Comparison of ENCODE assay signal across 39 cellular contexts in the genomic region with DNA sequence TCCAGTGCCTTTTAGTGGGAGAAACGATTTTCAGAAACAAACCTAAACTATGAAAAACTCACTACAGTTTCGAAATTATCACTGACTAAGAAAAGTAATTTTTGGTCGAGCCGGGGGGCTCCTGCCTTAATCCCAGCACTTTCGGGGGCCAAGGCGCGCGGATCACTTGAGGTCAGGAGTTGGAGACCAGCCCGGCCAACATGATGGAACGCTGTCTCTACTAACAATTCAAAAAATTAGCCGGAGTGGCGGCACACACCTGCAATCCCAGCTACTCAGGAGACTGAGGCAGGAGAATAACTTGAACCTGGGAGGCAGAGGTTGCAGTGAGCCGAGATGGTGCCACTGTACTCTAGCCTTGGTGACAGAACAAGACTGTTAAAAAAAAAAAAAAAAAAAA. TPM values are rescaled to one million over a fixed set of nuclear protein-coding genes. Genes with fewer than 3 reads are reported as not detected.
"Had no signal": no experiment of that assay in that cellular context is flagged by ENCODE, and none has a peak within 500 bp of the region (broad histone marks: within the 10 kb centered on the region; RNA-seq: fewer than 3 reads in every experiment).

No MANE protein-coding gene starts in this region.

- H3K36me3 Mint-ChIP-seq: activated CD8-positive, alpha-beta memory T cell treated with anti-CD3 and anti-CD28 coated beads, Interleukin-2, amount 10 ng/mL, durations not matched to agents 7 days and 5 days; activated naive CD4-positive, alpha-beta T cell treated with anti-CD3 and anti-CD28 coated beads, Interleukin-2, amount 50 U/mL, for 72 hours; activated naive CD8-positive, alpha-beta T cell treated with anti-CD3 and anti-CD28 coated beads for 36 hours had no signal

- H3K4me1 Mint-ChIP-seq: activated CD4-positive, alpha-beta memory T cell treated with anti-CD3 and anti-CD28 coated beads, Interleukin-2, amount 10 ng/mL, durations not matched to agents 7 days and 5 days; activated CD4-positive, alpha-beta T cell treated with anti-CD3 and anti-CD28 coated beads for 36 hours; activated CD4-positive, alpha-beta T cell treated with anti-CD3 and anti-CD28 coated beads, Interleukin-2, amount 10 ng/mL, durations not matched to agents 7 days and 5 days; activated CD8-positive, alpha-beta memory T cell treated with anti-CD3 and anti-CD28 coated beads, Interleukin-2, amount 10 ng/mL, durations not matched to agents 7 days and 5 days; activated T-helper 17 cell treated with anti-CD3 and anti-CD28 coated beads, Interleukin-2, amount 50 U/mL, for 72 hours had no signal

- H3K27me3 Mint-ChIP-seq: activated CD4-positive, alpha-beta memory T cell treated with anti-CD3 and anti-CD28 coated beads, Interleukin-2, amount 10 ng/mL, durations not matched to agents 7 days and 5 days; activated CD4-positive, alpha-beta T cell treated with anti-CD3 and anti-CD28 coated beads for 36 hours; activated CD4-positive, alpha-beta T cell treated with anti-CD3 and anti-CD28 coated beads, Interleukin-2, amount 10 ng/mL, durations not matched to agents 7 days and 5 days; activated CD8-positive, alpha-beta memory T cell treated with anti-CD3 and anti-CD28 coated beads, Interleukin-2, amount 10 ng/mL, durations not matched to agents 7 days and 5 days; activated naive CD8-positive, alpha-beta T cell treated with anti-CD3 and anti-CD28 coated beads for 36 hours; activated T-cell treated with anti-CD3 and anti-CD28 coated beads, Interleukin-2, amount 50 U/mL, for 24 hours; activated T-helper 17 cell treated with anti-CD3 and anti-CD28 coated beads, Interleukin-2, amount 50 U/mL, for 72 hours had no signal

- H3K27ac ChIP-seq: adrenal gland, body of pancreas, brain microvascular endothelial cell, breast epithelium, VCaP had no signal

- H3K9me3 ChIP-seq: adrenal gland, body of pancreas, breast epithelium had no signal

- ATAC-seq: activated CD4-positive, alpha-beta T cell treated with anti-CD3 and anti-CD28 coated beads for 36 hours; activated CD4-positive, CD25-positive, alpha-beta regulatory T cell treated with anti-CD3 and anti-CD28 coated beads, Interleukin-2, amount 50 U/mL, for 24 hours; activated CD8-positive, alpha-beta memory T cell treated with anti-CD3 and anti-CD28 coated beads, Interleukin-2, amount 10 ng/mL, durations not matched to agents 7 days and 5 days; activated CD8-positive, alpha-beta T cell treated with anti-CD3 and anti-CD28 coated beads, Interleukin-2, amount 10 ng/mL, durations not matched to agents 7 days and 5 days; activated naive CD4-positive, alpha-beta T cell treated with anti-CD3 and anti-CD28 coated beads, Interleukin-2, amount 50 U/mL, for 72 hours; activated T-helper 17 cell treated with anti-CD3 and anti-CD28 coated beads, Interleukin-2, amount 50 U/mL, for 72 hours; body of pancreas had no signal

- H3K36me3 ChIP-seq: adrenal gland, brain microvascular endothelial cell, breast epithelium had no signal

- H3K4me1 ChIP-seq: adrenal gland, body of pancreas, breast epithelium had no signal

- H3K27ac Mint-ChIP-seq: activated CD4-positive, alpha-beta memory T cell treated with anti-CD3 and anti-CD28 coated beads, Interleukin-2, amount 10 ng/mL, durations not matched to agents 7 days and 5 days; activated CD4-positive, alpha-beta T cell treated with anti-CD3 and anti-CD28 coated beads for 36 hours; activated CD4-positive, alpha-beta T cell treated with anti-CD3 and anti-CD28 coated beads, Interleukin-2, amount 10 ng/mL, durations not matched to agents 7 days and 5 days; activated CD8-positive, alpha-beta memory T cell treated with anti-CD3 and anti-CD28 coated beads, Interleukin-2, amount 10 ng/mL, durations not matched to agents 7 days and 5 days; activated CD8-positive, alpha-beta T cell treated with anti-CD3 and anti-CD28 coated beads, Interleukin-2, amount 10 ng/mL, durations not matched to agents 7 days and 5 days; activated naive CD4-positive, alpha-beta T cell treated with anti-CD3 and anti-CD28 coated beads for 36 hours; activated naive CD4-positive, alpha-beta T cell treated with anti-CD3 and anti-CD28 coated beads, Interleukin-2, amount 50 U/mL, for 72 hours; activated naive CD8-positive, alpha-beta T cell treated with anti-CD3 and anti-CD28 coated beads for 36 hours; activated T-cell treated with anti-CD3 and anti-CD28 coated beads, Interleukin-2, amount 50 U/mL, for 24 hours; activated T-helper 1 cell treated with anti-CD3 and anti-CD28 coated beads, Interleukin-12 subunit alpha, Interleukin-12 subunit beta, Interleukin-2, Interleukin-4 antibody, amounts not matched to agents 30 ng/mL and 10 ng/mL and 1 ng/mL, durations not matched to agents 14 hours and 24 hours and 36 hours; activated T-helper 17 cell treated with anti-CD3 and anti-CD28 coated beads, Interleukin-2, amount 50 U/mL, for 72 hours; T-helper 1 cell treated with Interleukin-12 subunit alpha and Interleukin-12 subunit beta and Interleukin-4 antibody, amounts not matched to agents 30 μg/mL and 1 μg/mL, for 36 hours; T-helper 2 cell treated with Interferon-gamma antibody and Interleukin-4, amounts not matched to agents 5 μg/mL and 100 μg/mL, for 36 hours had no signal

- H3K9me3 Mint-ChIP-seq: activated CD4-positive, alpha-beta memory T cell treated with anti-CD3 and anti-CD28 coated beads, Interleukin-2, amount 10 ng/mL, durations not matched to agents 7 days and 5 days; activated CD4-positive, alpha-beta T cell treated with anti-CD3 and anti-CD28 coated beads, Interleukin-2, amount 10 ng/mL, durations not matched to agents 7 days and 5 days; activated naive CD4-positive, alpha-beta T cell treated with anti-CD3 and anti-CD28 coated beads for 36 hours; activated naive CD4-positive, alpha-beta T cell treated with anti-CD3 and anti-CD28 coated beads, Interleukin-2, amount 50 U/mL, for 72 hours; activated T-cell treated with anti-CD3 and anti-CD28 coated beads, Interleukin-2, amount 50 U/mL, for 24 hours; activated T-helper 1 cell treated with anti-CD3 and anti-CD28 coated beads, Interleukin-12 subunit alpha, Interleukin-12 subunit beta, Interleukin-2, Interleukin-4 antibody, amounts not matched to agents 30 ng/mL and 10 ng/mL and 1 ng/mL, durations not matched to agents 14 hours and 24 hours and 36 hours; activated T-helper 17 cell treated with anti-CD3 and anti-CD28 coated beads, Interleukin-2, amount 50 U/mL, for 72 hours; T-helper 1 cell treated with Interleukin-12 subunit alpha and Interleukin-12 subunit beta and Interleukin-4 antibody, amounts not matched to agents 30 μg/mL and 1 μg/mL, for 36 hours; T-helper 2 cell treated with Interferon-gamma antibody and Interleukin-4, amounts not matched to agents 5 μg/mL and 100 μg/mL, for 36 hours had no signal

- DNase-seq: activated CD4-positive, alpha-beta memory T cell treated with anti-CD3 and anti-CD28 coated beads, Interleukin-2, amount 10 ng/mL, durations not matched to agents 7 days and 5 days; activated CD4-positive, alpha-beta T cell treated with anti-CD3 and anti-CD28 coated beads for 1 hour; activated CD4-positive, alpha-beta T cell treated with anti-CD3 and anti-CD28 coated beads for 36 hours; activated CD4-positive, alpha-beta T cell treated with anti-CD3 and anti-CD28 coated beads for 48 hours; activated CD4-positive, alpha-beta T cell treated with anti-CD3 and anti-CD28 coated beads, Interleukin-2, amount 10 ng/mL, durations not matched to agents 7 days and 5 days; activated CD4-positive, alpha-beta T cell treated with anti-CD3 and anti-CD28 coated beads, Interleukin-2, amount 50 U/mL, for 48 hours; activated CD4-positive, CD25-positive, alpha-beta regulatory T cell; activated CD8-positive, alpha-beta memory T cell treated with anti-CD3 and anti-CD28 coated beads for 24 hours; activated CD8-positive, alpha-beta memory T cell treated with anti-CD3 and anti-CD28 coated beads, Interleukin-2, amount 10 ng/mL, durations not matched to agents 7 days and 5 days; activated CD8-positive, alpha-beta memory T cell treated with anti-CD3 and anti-CD28 coated beads, Interleukin-2, amount 50 U/mL, for 48 hours; activated CD8-positive, alpha-beta T cell treated with anti-CD3 and anti-CD28 coated beads, Interleukin-2, amount 10 ng/mL, durations not matched to agents 7 days and 5 days; activated effector memory CD4-positive, alpha-beta T cell treated with anti-CD3 and anti-CD28 coated beads, Interleukin-2, amount 50 U/mL, for 16 hours; activated gamma-delta T cell treated with Interleukin-2 at 50 U/mL for 16 hours; activated naive CD4-positive, alpha-beta T cell; activated naive CD4-positive, alpha-beta T cell treated with anti-CD3 and anti-CD28 coated beads for 36 hours; activated naive CD4-positive, alpha-beta T cell treated with anti-CD3 and anti-CD28 coated beads, Interleukin-2, amount 50 U/mL, for 16 hours; activated naive CD8-positive, alpha-beta T cell treated with anti-CD3 and anti-CD28 coated beads for 36 hours; activated T-cell treated with anti-CD3 and anti-CD28 coated beads, Interleukin-2, amount 50 U/mL, for 24 hours; activated T-cell treated with anti-CD3 and anti-CD28 coated beads, Interleukin-2, amount 50 U/mL, for 48 hours; adrenal gland; amniotic stem cell; aorta; body of pancreas; brain microvascular endothelial cell; central memory CD4-positive, alpha-beta T cell; SW 1271; T-helper 1 cell; T-helper 2 cell; T-helper 9 cell had no signal

- H3K4me3 ChIP-seq: adrenal gland, body of pancreas, breast epithelium had no signal

- H3K4me3 Mint-ChIP-seq: activated CD4-positive, alpha-beta memory T cell treated with anti-CD3 and anti-CD28 coated beads, Interleukin-2, amount 10 ng/mL, durations not matched to agents 7 days and 5 days; activated CD4-positive, alpha-beta T cell treated with anti-CD3 and anti-CD28 coated beads for 36 hours; activated CD4-positive, alpha-beta T cell treated with anti-CD3 and anti-CD28 coated beads, Interleukin-2, amount 10 ng/mL, durations not matched to agents 7 days and 5 days; activated CD8-positive, alpha-beta memory T cell treated with anti-CD3 and anti-CD28 coated beads, Interleukin-2, amount 10 ng/mL, durations not matched to agents 7 days and 5 days; activated CD8-positive, alpha-beta T cell treated with anti-CD3 and anti-CD28 coated beads, Interleukin-2, amount 10 ng/mL, durations not matched to agents 7 days and 5 days; activated naive CD4-positive, alpha-beta T cell treated with anti-CD3 and anti-CD28 coated beads for 36 hours; activated naive CD8-positive, alpha-beta T cell treated with anti-CD3 and anti-CD28 coated beads for 36 hours; activated T-cell treated with anti-CD3 and anti-CD28 coated beads, Interleukin-2, amount 50 U/mL, for 24 hours; activated T-helper 1 cell treated with anti-CD3 and anti-CD28 coated beads, Interleukin-12 subunit alpha, Interleukin-12 subunit beta, Interleukin-2, Interleukin-4 antibody, amounts not matched to agents 30 ng/mL and 10 ng/mL and 1 ng/mL, durations not matched to agents 14 hours and 24 hours and 36 hours; activated T-helper 17 cell treated with anti-CD3 and anti-CD28 coated beads, Interleukin-2, amount 50 U/mL, for 72 hours; T-helper 1 cell treated with Interleukin-12 subunit alpha and Interleukin-12 subunit beta and Interleukin-4 antibody, amounts not matched to agents 30 μg/mL and 1 μg/mL, for 36 hours; T-helper 2 cell treated with Interferon-gamma antibody and Interleukin-4, amounts not matched to agents 5 μg/mL and 100 μg/mL, for 36 hours had no signal

- H3K27me3 ChIP-seq: adrenal gland, body of pancreas, brain microvascular endothelial cell, breast epithelium had no signal

RNA-seq across cellular contexts. Expression of gene CFHR3, which starts 3.0 kb away (rescaled TPM):
- total RNA-seq: activated CD4-positive, alpha-beta memory T cell treated with anti-CD3 and anti-CD28 coated beads, Interleukin-2, amount 10 ng/mL, durations not matched to agents 7 days and 5 days; activated CD4-positive, alpha-beta T cell treated with anti-CD3 and anti-CD28 coated beads for 36 hours; activated CD4-positive, alpha-beta T cell treated with anti-CD3 and anti-CD28 coated beads, Interleukin-2, amount 10 ng/mL, durations not matched to agents 7 days and 5 days; activated CD8-positive, alpha-beta memory T cell treated with anti-CD3 and anti-CD28 coated beads, Interleukin-2, amount 10 ng/mL, durations not matched to agents 7 days and 5 days; activated CD8-positive, alpha-beta T cell treated with anti-CD3 and anti-CD28 coated beads, Interleukin-2, amount 10 ng/mL, durations not matched to agents 7 days and 5 days; activated naive CD4-positive, alpha-beta T cell treated with anti-CD3 and anti-CD28 coated beads for 36 hours; activated naive CD4-positive, alpha-beta T cell treated with anti-CD3 and anti-CD28 coated beads, Interleukin-2, amount 50 U/mL, for 72 hours; activated naive CD8-positive, alpha-beta T cell treated with anti-CD3 and anti-CD28 coated beads for 36 hours; activated T-helper 1 cell treated with anti-CD3 and anti-CD28 coated beads, Interleukin-12 subunit alpha, Interleukin-12 subunit beta, Interleukin-2, Interleukin-4 antibody, amounts not matched to agents 30 ng/mL and 10 ng/mL and 1 ng/mL, durations not matched to agents 14 hours and 24 hours and 36 hours; activated T-helper 17 cell treated with anti-CD3 and anti-CD28 coated beads, Interleukin-2, amount 50 U/mL, for 72 hours; astrocyte; body of pancreas; breast epithelium; cardiac septum had no signal

RNA-seq across cellular contexts. Expression of gene CFHR1, which starts 41.9 kb away (rescaled TPM):
- total RNA-seq: activated CD4-positive, alpha-beta memory T cell treated with anti-CD3 and anti-CD28 coated beads, Interleukin-2, amount 10 ng/mL, durations not matched to agents 7 days and 5 days; activated CD4-positive, alpha-beta T cell treated with anti-CD3 and anti-CD28 coated beads for 36 hours; activated CD4-positive, alpha-beta T cell treated with anti-CD3 and anti-CD28 coated beads, Interleukin-2, amount 10 ng/mL, durations not matched to agents 7 days and 5 days; activated CD8-positive, alpha-beta memory T cell treated with anti-CD3 and anti-CD28 coated beads, Interleukin-2, amount 10 ng/mL, durations not matched to agents 7 days and 5 days; activated CD8-positive, alpha-beta T cell treated with anti-CD3 and anti-CD28 coated beads, Interleukin-2, amount 10 ng/mL, durations not matched to agents 7 days and 5 days; activated naive CD4-positive, alpha-beta T cell treated with anti-CD3 and anti-CD28 coated beads for 36 hours; activated naive CD4-positive, alpha-beta T cell treated with anti-CD3 and anti-CD28 coated beads, Interleukin-2, amount 50 U/mL, for 72 hours; activated naive CD8-positive, alpha-beta T cell treated with anti-CD3 and anti-CD28 coated beads for 36 hours; activated T-helper 1 cell treated with anti-CD3 and anti-CD28 coated beads, Interleukin-12 subunit alpha, Interleukin-12 subunit beta, Interleukin-2, Interleukin-4 antibody, amounts not matched to agents 30 ng/mL and 10 ng/mL and 1 ng/mL, durations not matched to agents 14 hours and 24 hours and 36 hours; body of pancreas; breast epithelium; cardiac septum had no signal
